ENCODE assay signal across 1 cellular context in genomic region chr5:179079165-179079987, GRCh38.
TF ChIP-seq lines count a peak whose summit lies in the region.

No MANE protein-coding gene starts in this region.

TF ChIP-seq in GM12878, 131 proteins besides CTCF, POLR2A, EP300 and RAD21:
- TF ChIP-seq ZNF274 (IDR thresholded peaks at IDR 0.05; ENCODE audit: insufficient read depth, insufficient read length) (peak; percentile 76), ZNF592 (IDR thresholded peaks at IDR 0.05) (peak; percentile 95), ZNF687 (IDR thresholded peaks at IDR 0.05) (peak; percentile 89), SMAD1 (IDR thresholded peaks at IDR 0.05; ENCODE audit: low read depth, partially characterized antibody) (no peak), ZNF24 (IDR thresholded peaks at IDR 0.05) (peak; percentile 54; the same call in 1 of the 2 replicates)
